ENCODE assay signal across 8 cellular contexts in the genomic region with DNA sequence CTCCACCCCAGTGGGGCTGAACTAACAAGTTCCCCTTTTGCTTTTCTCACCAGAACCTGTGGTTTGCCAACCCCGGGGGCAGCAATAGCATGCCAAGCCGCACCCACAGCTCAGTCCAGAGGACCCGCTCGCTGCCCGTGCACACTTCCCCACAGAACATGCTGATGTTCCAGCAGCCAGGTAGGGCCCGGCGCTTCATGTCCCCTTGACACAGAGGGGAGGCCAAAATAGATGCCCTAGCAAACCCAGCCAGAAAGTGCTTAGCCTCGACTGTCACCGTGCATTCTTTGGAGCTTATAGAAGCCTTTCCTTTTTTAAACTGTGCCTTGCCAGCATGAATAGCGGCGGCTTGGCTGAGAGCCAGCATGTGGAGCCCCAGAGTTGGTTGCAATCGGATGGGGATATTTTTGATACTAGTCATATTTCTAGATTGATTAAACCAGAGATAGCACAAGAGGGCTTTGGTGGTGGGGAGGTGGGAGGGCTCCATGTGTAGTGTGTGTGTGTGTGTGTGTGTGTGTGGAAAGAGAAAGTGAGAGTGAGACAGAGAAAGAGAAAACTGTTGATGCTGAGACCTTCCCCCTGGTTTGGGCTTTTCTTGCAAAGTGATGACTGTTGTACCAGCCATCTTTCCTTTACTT.
A peak's percentile ranks its signal among the peaks of the same experiment; 100 is the strongest.
DNase-seq lines count a peak whose midpoint lies in the region; ATAC-seq, FAIRE-seq and TF ChIP-seq lines count a peak whose summit lies in the region.

No MANE protein-coding gene starts in this region.

- CTCF ChIA-PET in activated naive CD4-positive, alpha-beta T cell treated with anti-CD3 and anti-CD28 coated beads for 36 hours (lab: Charles Lee): interaction anchor here (0.6 to 5.7 kb wide), 11 partner anchors 9 to 211 kb away, joined by 3 to 217 read pairs (median 4); partner anchors contain the start of gene SAMD4A

- H3K9me3 Mint-ChIP-seq in activated naive CD4-positive, alpha-beta T cell treated with anti-CD3 and anti-CD28 coated beads for 36 hours: no peaks in the 10 kb centered on the region
- no peaks in the 10 kb centered on the region for H3K9me3 Mint-ChIP-seq in stimulated activated memory B cell treated with anti-CD40 and anti-IgM and Interleukin-4, amounts not matched to agents 10 μg/mL and 1 μg/mL and 100 μg/mL, for 72 hours

- peaks cover 53% of the 10 kb centered on the region for H3K4me1 Mint-ChIP-seq in activated naive CD4-positive, alpha-beta T cell treated with anti-CD3 and anti-CD28 coated beads for 36 hours (ENCODE audit: low read depth)
- H3K4me1 Mint-ChIP-seq in stimulated activated memory B cell treated with anti-CD40 and anti-IgM and Interleukin-4, amounts not matched to agents 10 μg/mL and 1 μg/mL and 100 μg/mL, for 72 hours: peaks cover 53% of the 10 kb centered on the region

- no peaks in the 10 kb centered on the region for H3K9me3 ChIP-seq in kidney (ENCODE audit: control insufficient read depth in 1 of 2, low read length in 2 of 2)
- H3K9me3 ChIP-seq in SJCRH30 (replicated peaks): no peaks in the 10 kb centered on the region

- ATAC-seq in stimulated activated memory B cell treated with anti-CD40 and anti-IgM and Interleukin-4, amounts not matched to agents 10 μg/mL and 1 μg/mL and 100 μg/mL, for 72 hours: peak; percentile 82

- TF ChIP-seq CTCF in kidney (IDR thresholded peaks at IDR 0.05; ENCODE audit: borderline replicate concordance, extremely low read depth, insufficient read depth): no peak

- no peaks in the 10 kb centered on the region for H3K27me3 ChIP-seq in SJCRH30

- DNase-seq in NCI-H2107 treated with DMSO at 0.1 percent for 48 hours (lab: John Stamatoyannopoulos, UW; ENCODE audit: unreplicated experiment): peak; percentile 56
- DNase-seq in NCI-H2107 (lab: John Stamatoyannopoulos, UW): no peak
- DNase-seq in RPMI7951 (ENCODE audit: low read depth): peak; percentile 80
- peak; percentile 95 for DNase-seq in activated naive CD4-positive, alpha-beta T cell treated with anti-CD3 and anti-CD28 coated beads for 36 hours
- DNase-seq in kidney: peak; percentile 62
- DNase-seq in putamen (ENCODE audit: low spot score): no peak
- no peak for DNase-seq in SJCRH30

- H3K9ac ChIP-seq in kidney (ENCODE audit: low read length in 2 of 2): peak overlapping the region in 1 of 2 donors; percentile 16

- H3K27me3 Mint-ChIP-seq in activated naive CD4-positive, alpha-beta T cell treated with anti-CD3 and anti-CD28 coated beads for 36 hours (ENCODE audit: low read depth): peaks cover 2% of the 10 kb centered on the region
- H3K27me3 Mint-ChIP-seq in stimulated activated memory B cell treated with anti-CD40 and anti-IgM and Interleukin-4, amounts not matched to agents 10 μg/mL and 1 μg/mL and 100 μg/mL, for 72 hours: no peaks in the 10 kb centered on the region

- no peak for FAIRE-seq in kidney (lab: Jason Lieb, UNC)

- H3K4me3 ChIP-seq in kidney (ENCODE audit: low read length in 2 of 2): no peak overlapping the region
- no peak overlapping the region for H3K4me3 ChIP-seq in SJCRH30

- peaks cover 15 to 18% of the 10 kb centered on the region in 2 donors for H3K4me1 ChIP-seq in kidney (ENCODE audit: control insufficient read depth in 1 of 2, insufficient read depth in 1 of 2, low read depth in 1 of 2, low read length in 2 of 2)
- peaks cover 11% of the 10 kb centered on the region; the same call in 1 of the 2 replicates for H3K4me1 ChIP-seq in SJCRH30

- no peaks in the 10 kb centered on the region for H3K36me3 ChIP-seq in kidney (ENCODE audit: control insufficient read depth in 1 of 2, insufficient read depth in 2 of 2, low read length in 2 of 2)
- H3K36me3 ChIP-seq in SJCRH30: no peaks in the 10 kb centered on the region

- peak overlapping the region; percentile 82 for H3K27ac Mint-ChIP-seq in activated naive CD4-positive, alpha-beta T cell treated with anti-CD3 and anti-CD28 coated beads for 36 hours
- H3K27ac Mint-ChIP-seq in stimulated activated memory B cell treated with anti-CD40 and anti-IgM and Interleukin-4, amounts not matched to agents 10 μg/mL and 1 μg/mL and 100 μg/mL, for 72 hours: peak overlapping the region; percentile 57

- H3K36me3 Mint-ChIP-seq in activated naive CD4-positive, alpha-beta T cell treated with anti-CD3 and anti-CD28 coated beads for 36 hours (ENCODE audit: low read depth): no peaks in the 10 kb centered on the region
- H3K36me3 Mint-ChIP-seq in stimulated activated memory B cell treated with anti-CD40 and anti-IgM and Interleukin-4, amounts not matched to agents 10 μg/mL and 1 μg/mL and 100 μg/mL, for 72 hours: peaks cover 23% of the 10 kb centered on the region

- H3K27ac ChIP-seq in kidney (ENCODE audit: low read depth in 2 of 2, low read length in 2 of 2) (peak overlapping the region in 1 of 2 donors; percentile 23), SJCRH30 (no peak overlapping the region)

- intact Hi-C loops in activated naive CD4-positive, alpha-beta T cell treated with anti-CD3 and anti-CD28 coated beads for 36 hours (cut with micrococcal nuclease): loop anchor here (1.0 kb wide), 4 partner anchors 30 to 341 kb away; no protein-coding TSS in a partner anchor
- intact Hi-C loops in kidney (cut with DNase I): no loop called here

- peak overlapping the region; percentile 41 for H3K4me3 Mint-ChIP-seq in activated naive CD4-positive, alpha-beta T cell treated with anti-CD3 and anti-CD28 coated beads for 36 hours
- peak overlapping the region; percentile 58 for H3K4me3 Mint-ChIP-seq in stimulated activated memory B cell treated with anti-CD40 and anti-IgM and Interleukin-4, amounts not matched to agents 10 μg/mL and 1 μg/mL and 100 μg/mL, for 72 hours

Comparison
In these comparisons a context has a peak if more than half of its experiments do, and no peak if none do; other contexts are left out.
1. DNase-seq: peak in NCI-H2107 treated with DMSO at 0.1 percent for 48 hours (single experiment), RPMI7951 (single experiment), activated naive CD4-positive, alpha-beta T cell treated with anti-CD3 and anti-CD28 coated beads for 36 hours (single experiment) and kidney (single experiment); none in NCI-H2107 (single experiment), putamen (single experiment) and SJCRH30 (0 of 2).